In genomic region chr14:100677152-100677924, GRCh38 we compare ENCODE assay signal across 11 cellular contexts. TPM values are rescaled to one million over a fixed set of nuclear protein-coding genes. Genes with fewer than 3 reads are reported as not detected.
DNase-seq lines count a peak whose midpoint lies in the region; ATAC-seq and TF ChIP-seq lines count a peak whose summit lies in the region.
"Had no signal": no experiment of that assay in that cellular context is flagged by ENCODE, and none has a peak within 500 bp of the region (broad histone marks: within the 10 kb centered on the region; RNA-seq: fewer than 3 reads in every experiment).

No MANE protein-coding gene starts in this region.

- H3K4me1 ChIP-seq in OCI-LY7 (ENCODE audit: insufficient read depth, low read length, poor library complexity, severe bottlenecking) = no peaks in the 10 kb centered on the region

- no peak overlapping the region for H3K4me2 ChIP-seq in OCI-LY7 (ENCODE audit: low read length)

- no peak overlapping the region for H3K4me3 ChIP-seq in fibroblast of villous mesenchyme (ENCODE audit: low read depth, low read length)
- no peak overlapping the region for H3K4me3 ChIP-seq in OCI-LY7 (ENCODE audit: low read depth, low read length, poor library complexity, severe bottlenecking)

- H3K27ac Mint-ChIP-seq in osteocyte (ENCODE audit: unreplicated experiment) = peak overlapping the region; percentile 95
- H3K27ac Mint-ChIP-seq: activated B cell treated with CpG ODN at 0.5 μM for 24 hours, H9, memory B cell had no signal

- ATAC-seq in HG03175 (IDR thresholded peaks at IDR 0.05; ENCODE audit: unreplicated experiment) = no peak

- no peaks in the 10 kb centered on the region for H3K9me2 ChIP-seq in OCI-LY7 (ENCODE audit: insufficient read depth, low read length)

- H3K4me1 Mint-ChIP-seq in osteocyte (ENCODE audit: unreplicated experiment) = peaks cover 77% of the 10 kb centered on the region
- H3K4me1 Mint-ChIP-seq: activated B cell treated with CpG ODN at 0.5 μM for 24 hours had no signal

- DNase-seq in GF-D8 (lab: John Stamatoyannopoulos, UW) = peak; percentile 71
- peak; percentile 83 to 92 for DNase-seq in NOMO-1 (lab: John Stamatoyannopoulos, UW; ENCODE audit: unreplicated experiment in 2 of 2)
- DNase-seq in fibroblast of villous mesenchyme (ENCODE audit: low read depth) = peak; percentile 74
- DNase-seq in osteocyte (ENCODE audit: extremely low spot score, unreplicated experiment) = peak; percentile 89
- no peak for DNase-seq in OCI-LY7 (ENCODE audit: low spot score)
- DNase-seq in kidney glomerular epithelial cell (lab: John Stamatoyannopoulos, UW) = no peak
- DNase-seq in foreskin melanocyte = no peak
- DNase-seq: activated B cell treated with CpG ODN at 0.5 μM for 24 hours, H9 had no signal

- no peaks in the 10 kb centered on the region for H3K79me2 ChIP-seq in OCI-LY7 (ENCODE audit: insufficient read depth, low read depth, low read length)

- no peak overlapping the region for H2AFZ ChIP-seq in OCI-LY7 (ENCODE audit: low read length)

- H3K4me3 Mint-ChIP-seq in osteocyte (ENCODE audit: unreplicated experiment) = no peak overlapping the region
- H3K4me3 Mint-ChIP-seq: activated B cell treated with CpG ODN at 0.5 μM for 24 hours, H9, memory B cell had no signal

- H3K27me3 Mint-ChIP-seq in osteocyte (ENCODE audit: unreplicated experiment) = peaks cover 4% of the 10 kb centered on the region

- H3K36me3 Mint-ChIP-seq in osteocyte (ENCODE audit: unreplicated experiment) = no peaks in the 10 kb centered on the region
- H3K36me3 Mint-ChIP-seq: memory B cell had no signal

- H4K20me1 ChIP-seq in OCI-LY7 (ENCODE audit: insufficient read depth, low read length) = no peaks in the 10 kb centered on the region

- no TSS peak for BruUV-seq in OCI-LY7 (replicated peaks; lab: Mats Ljungman, UMichigan)

- intact Hi-C loops in OCI-LY7 (cut with micrococcal nuclease; ENCODE audit: unreplicated experiment) = no loop called here

- CTCF ChIA-PET in OCI-LY7 (lab: Charles Lee; ENCODE audit: unreplicated experiment) = no interaction called here

- H3K9me3 Mint-ChIP-seq in osteocyte (ENCODE audit: unreplicated experiment) = no peaks in the 10 kb centered on the region
- H3K9me3 Mint-ChIP-seq: activated B cell treated with CpG ODN at 0.5 μM for 24 hours, memory B cell had no signal

- no peaks in the 10 kb centered on the region for H3K9me3 ChIP-seq in OCI-LY7 (ENCODE audit: low read length)

- no peaks in the 10 kb centered on the region for H3K36me3 ChIP-seq in OCI-LY7 (ENCODE audit: insufficient read depth, low read length)

- no peak overlapping the region for H3K27ac ChIP-seq in OCI-LY7 (ENCODE audit: low read depth, low read length, poor library complexity, severe bottlenecking)

- POLR2A ChIA-PET in OCI-LY7 (lab: Charles Lee) = no interaction called here

- no peak for TF ChIP-seq CTCF in fibroblast of villous mesenchyme (IDR thresholded peaks at IDR 0.05; ENCODE audit: insufficient read depth, low read depth, low read length)
- no peak for TF ChIP-seq CTCF in osteocyte (IDR thresholded peaks at IDR 0.05)
- TF ChIP-seq CTCF in OCI-LY7 (conservative IDR thresholded peaks at IDR 0.05; ENCODE audit: low read length) = no peak

RNA-seq across cellular contexts. Expression of gene DLK1, which starts 49.4 kb away (rescaled TPM):
- total RNA-seq in fibroblast of villous mesenchyme = not detected in 2 replicates
- 0.60 and 0.86 TPM in 2 replicates for total RNA-seq in osteocyte
- total RNA-seq in OCI-LY7 (2014; rRNA removed; shearing (Covaris generic)) = not detected in 2 replicates
- total RNA-seq in OCI-LY7 (2022) = not detected in 2 replicates
- total RNA-seq: activated B cell treated with CpG ODN at 0.5 μM for 24 hours had no signal

Comparison
In these comparisons a context has a peak if more than half of its experiments do, and no peak if none do; other contexts are left out.
1. DNase-seq: peak in GF-D8 (single experiment), NOMO-1 (2 of 2), fibroblast of villous mesenchyme (single experiment) and osteocyte (single experiment); none in OCI-LY7 (single experiment), kidney glomerular epithelial cell (single experiment) and foreskin melanocyte (single experiment).